Comparison of ENCODE assay signal across 7 cellular contexts in the genomic region with DNA sequence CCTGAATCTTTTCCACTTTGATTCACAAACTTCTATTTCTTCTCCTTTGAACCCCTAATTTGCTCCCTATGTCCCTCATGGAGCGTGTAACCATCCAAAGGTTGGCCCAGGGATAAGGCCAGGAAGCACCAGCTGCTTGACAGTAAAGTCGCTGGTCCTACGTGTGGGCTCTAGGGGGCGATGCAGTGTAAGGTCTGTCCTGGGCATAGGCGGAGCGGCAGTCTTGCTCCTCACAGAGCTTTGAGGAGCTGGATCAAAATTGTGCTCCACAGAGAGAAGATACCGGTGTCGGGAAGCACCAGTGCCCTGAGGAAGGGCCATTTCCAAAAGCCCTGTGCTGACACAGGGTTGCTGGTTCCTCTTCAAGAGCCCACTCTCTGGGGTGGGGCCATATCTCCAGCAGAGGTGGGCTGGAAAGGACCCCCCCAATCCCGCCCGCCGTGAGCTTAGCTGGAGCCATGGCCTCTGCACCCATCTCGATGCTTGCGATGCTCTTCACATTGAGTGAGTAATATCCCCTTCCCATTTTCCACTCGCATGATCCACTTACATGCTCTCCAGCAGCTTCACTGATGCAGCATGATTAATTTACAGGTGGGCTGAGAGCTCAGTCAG. TPM values are rescaled to one million over a fixed set of nuclear protein-coding genes. Genes with fewer than 3 reads are reported as not detected.
DNase-seq lines count a peak whose midpoint lies in the region; ATAC-seq and TF ChIP-seq lines count a peak whose summit lies in the region.

No MANE protein-coding gene starts in this region.

- H3K23ac ChIP-seq in mesendoderm (ENCODE audit: low read length) = no peak overlapping the region

- no peak overlapping the region for H2BK5ac ChIP-seq in mesendoderm (ENCODE audit: low read length)

- H3K79me2 ChIP-seq in mesendoderm (ENCODE audit: control insufficient read depth, insufficient read depth, low read length) = no peaks in the 10 kb centered on the region

- intact Hi-C loops in stomach (cut with DNase I; ENCODE audit: low total_unique reads) = no loop called here

- H2BK15ac ChIP-seq in mesendoderm (replicated peaks; ENCODE audit: low read depth) = no peak overlapping the region

- TF ChIP-seq EP300 in stomach (IDR thresholded peaks at IDR 0.05) = no peak

- H3K4me1 ChIP-seq in mesendoderm (ENCODE audit: control insufficient read depth, low read depth, low read length) (no peaks in the 10 kb centered on the region), stomach (no peaks in the 10 kb centered on the region)

- H2AK5ac ChIP-seq in mesendoderm (ENCODE audit: low read length) = no peak overlapping the region

- H3K18ac ChIP-seq in mesendoderm (ENCODE audit: low read length) = no peak overlapping the region

- no peaks in the 10 kb centered on the region for H3K9me3 Mint-ChIP-seq in activated T-cell treated with anti-CD3 and anti-CD28 coated beads, Interleukin-2, amount 50 U/mL, for 72 hours

- no peak overlapping the region for H4K8ac ChIP-seq in mesendoderm (ENCODE audit: low read depth, low read length)

- no peak overlapping the region for H3K9ac ChIP-seq in mesendoderm (ENCODE audit: low read length)

- H3K4me3 ChIP-seq in NB4 (ENCODE audit: low read depth, low read length) (no peak overlapping the region), mesendoderm (ENCODE audit: low read length) (no peak overlapping the region), stomach (no peak overlapping the region)

- H3K27me3 Mint-ChIP-seq in activated T-cell treated with anti-CD3 and anti-CD28 coated beads, Interleukin-2, amount 50 U/mL, for 72 hours (ENCODE audit: low read depth) = peaks cover 32% of the 10 kb centered on the region

- no peaks in the 10 kb centered on the region for H3K9me3 ChIP-seq in stomach

- H3K36me3 ChIP-seq in mesendoderm (ENCODE audit: control insufficient read depth, insufficient read depth, low read length) = no peaks in the 10 kb centered on the region
- no peaks in the 10 kb centered on the region for H3K36me3 ChIP-seq in stomach

- WGBS in mesendoderm (ENCODE audit: extremely low coverage, insufficient coverage, low lambda C conversion rate) = no CpG with 5 or more reads among the region's 14 CpGs
- 51 to 63% (median 56%) methylated on average over 10 to 14 of the region's 14 CpGs for WGBS in stomach, 5 donors

- H3K4ac ChIP-seq in mesendoderm (ENCODE audit: low read depth, low read length) = no peak overlapping the region

- H3K36me3 Mint-ChIP-seq in activated T-cell treated with anti-CD3 and anti-CD28 coated beads, Interleukin-2, amount 50 U/mL, for 72 hours (ENCODE audit: insufficient read depth in 2 of 2) = no peaks in the 10 kb centered on the region

- no peak overlapping the region for H3K4me2 ChIP-seq in mesendoderm (ENCODE audit: low read length)

- H3K27ac Mint-ChIP-seq in activated T-cell treated with anti-CD3 and anti-CD28 coated beads, Interleukin-2, amount 50 U/mL, for 72 hours = peak overlapping the region; percentile 81

- ATAC-seq in activated T-cell treated with anti-CD3 and anti-CD28 coated beads, Interleukin-2, amount 50 U/mL, for 72 hours (replicated peaks in 1 of 2) = peak; percentile 82
- ATAC-seq in HG03135 (IDR thresholded peaks at IDR 0.05; ENCODE audit: unreplicated experiment) = no peak

- no peaks in the 10 kb centered on the region for H3K79me1 ChIP-seq in mesendoderm (ENCODE audit: low read length)

- H3K56ac ChIP-seq in mesendoderm (ENCODE audit: low read length) = no peak overlapping the region

- TF ChIP-seq CTCF in GM12873 (IDR thresholded peaks at IDR 0.05; ENCODE audit: insufficient read depth, low read depth, low read length, missing control alignments) (peak; percentile 64), NB4 (IDR thresholded peaks at IDR 0.05; ENCODE audit: low read depth, low read length) (peak; percentile 74), stomach (IDR thresholded peaks at IDR 0.05) (no peak)

- DNase-seq in NB4 (ENCODE audit: low read depth) = peak; percentile 50
- peak; percentile 52 to 54 for DNase-seq in activated T-cell treated with anti-CD3 and anti-CD28 coated beads, Interleukin-2, amount 50 U/mL, for 72 hours
- peak; percentile 89 for DNase-seq in mesendoderm
- no peak for DNase-seq in stomach
- DNase-seq in NCI-H774 (lab: John Stamatoyannopoulos, UW) = no peak

- no peak overlapping the region for H4K5ac ChIP-seq in mesendoderm (ENCODE audit: low read length)

- H3K4me3 Mint-ChIP-seq in activated T-cell treated with anti-CD3 and anti-CD28 coated beads, Interleukin-2, amount 50 U/mL, for 72 hours = peak overlapping the region; percentile 64 to 65

- TF ChIP-seq POLR2A in NB4 (IDR thresholded peaks at IDR 0.05; ENCODE audit: extremely low read depth, insufficient read length) (no peak), stomach (IDR thresholded peaks at IDR 0.05) (no peak)

- H3K4me1 Mint-ChIP-seq in activated T-cell treated with anti-CD3 and anti-CD28 coated beads, Interleukin-2, amount 50 U/mL, for 72 hours (ENCODE audit: low read depth) = no peaks in the 10 kb centered on the region

- no peak overlapping the region for H3K27ac ChIP-seq in mesendoderm (ENCODE audit: low read depth, low read length)
- H3K27ac ChIP-seq in stomach = no peak overlapping the region

- H3K27me3 ChIP-seq in mesendoderm (ENCODE audit: insufficient read depth, low read length, poor library complexity) (no peaks in the 10 kb centered on the region), stomach (peaks cover 0 to 16% (median 0%) of the 10 kb centered on the region in 3 donors)

- no peak overlapping the region for H2BK120ac ChIP-seq in mesendoderm (ENCODE audit: low read depth, low read length)

RNA-seq across cellular contexts. Expression of a gene that starts 49.9 kb away (rescaled TPM):
- not detected for total RNA-seq in activated T-cell treated with anti-CD3 and anti-CD28 coated beads, Interleukin-2, amount 50 U/mL, for 72 hours
- not detected for polyA plus RNA-seq in mesendoderm (2013, experiment 1 of 2)
- not detected for polyA plus RNA-seq in mesendoderm (2013, experiment 2 of 2)
- total RNA-seq in stomach = not detected
- polyA plus RNA-seq in stomach = not detected

Comparison
In these comparisons a context has a peak if more than half of its experiments do, and no peak if none do; other contexts are left out.
1. CTCF ChIP-seq: peak in GM12873 (single experiment) and NB4 (single experiment); none in stomach (0 of 7).
2. DNase-seq: peak in NB4 (single experiment), activated T-cell treated with anti-CD3 and anti-CD28 coated beads, Interleukin-2, amount 50 U/mL, for 72 hours (2 of 2) and mesendoderm (single experiment); none in stomach (single experiment) and NCI-H774 (single experiment).